In the genomic region with DNA sequence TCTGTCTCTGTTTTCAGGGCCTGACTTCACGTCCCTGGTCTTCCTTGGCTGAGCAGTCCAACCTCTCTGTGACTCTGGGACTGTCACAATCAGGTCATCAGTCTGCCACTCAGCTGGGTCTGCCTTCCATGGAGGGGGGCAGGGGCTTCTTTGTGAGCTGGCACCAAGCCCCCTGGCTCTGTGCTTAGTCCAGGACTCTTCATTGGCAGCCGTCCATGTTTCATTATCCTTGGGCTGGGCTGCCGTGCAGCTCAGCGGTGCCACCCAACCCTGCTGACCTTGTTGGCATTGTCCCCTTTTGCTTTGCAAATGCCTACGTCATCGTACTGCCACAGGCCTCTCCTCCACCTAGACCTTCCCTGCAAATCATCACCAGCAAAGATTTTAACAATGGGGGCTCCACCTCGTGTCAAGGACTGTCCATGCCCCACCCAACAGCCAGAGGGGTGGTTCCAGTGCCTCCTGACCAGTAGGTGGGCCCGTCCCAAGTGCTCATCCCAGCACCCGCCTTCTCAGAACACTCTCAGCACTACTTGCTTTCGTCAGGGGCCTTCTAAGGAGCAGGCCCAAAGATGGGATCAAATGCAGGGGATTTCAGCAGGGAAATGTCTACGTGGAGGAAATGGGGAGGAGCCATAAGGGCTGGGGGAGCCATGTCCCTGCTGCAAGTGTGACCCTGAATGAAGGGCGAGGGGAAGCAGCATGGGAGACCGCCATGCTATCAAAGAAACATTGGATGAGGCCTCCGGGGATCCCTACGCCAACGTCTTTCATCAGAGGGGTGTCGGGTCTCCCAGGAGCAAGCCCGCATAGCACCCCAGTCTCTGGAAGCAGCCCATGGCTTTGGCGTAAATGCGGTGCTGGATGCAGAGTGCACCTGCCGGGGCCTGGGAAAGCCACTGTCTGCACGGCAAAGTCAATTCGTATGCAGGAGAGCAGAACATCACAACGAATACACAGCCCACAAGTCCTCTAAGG, we compare ENCODE assay signal across 1 cellular context.
TF ChIP-seq lines count a peak whose summit lies in the region.

No MANE protein-coding gene starts in this region.

TF ChIP-seq in H1, 55 proteins besides CTCF, POLR2A, EP300 and RAD21:
- TF ChIP-seq JUN (IDR thresholded peaks at IDR 0.05; ENCODE audit: low read depth, low read length) (no peak), TEAD4 (IDR thresholded peaks at IDR 0.05; ENCODE audit: low read depth, low read length) (no peak), TCF12 (IDR thresholded peaks at IDR 0.05; ENCODE audit: low read depth, low read length) (no peak), SUZ12 (IDR thresholded peaks at IDR 0.05; ENCODE audit: low read length) (no peak), SP4 (IDR thresholded peaks at IDR 0.05; ENCODE audit: low read length) (no peak), CTBP2 (IDR thresholded peaks at IDR 0.05; ENCODE audit: borderline replicate concordance, insufficient read depth, insufficient read length, low read length) (no peak), SRF (IDR thresholded peaks at IDR 0.05; ENCODE audit: low read depth, low read length) (no peak), RXRA (IDR thresholded peaks at IDR 0.05; ENCODE audit: insufficient read depth, low read depth, low read length) (no peak), SP1 (IDR thresholded peaks at IDR 0.05; ENCODE audit: low read depth, low read length) (no peak), EGR1 (IDR thresholded peaks at IDR 0.05; ENCODE audit: borderline replicate concordance, low read depth, low read length) (no peak), NRF1 (IDR thresholded peaks at IDR 0.05; ENCODE audit: low read depth, low read length) (no peak), YY1 (IDR thresholded peaks at IDR 0.05; ENCODE audit: low read depth, low read length) (no peak), RNF2 (IDR thresholded peaks at IDR 0.05; ENCODE audit: borderline replicate concordance, low read depth, low read length, missing control alignments, poor library complexity, severe bottlenecking) (no peak), GTF2F1 (IDR thresholded peaks at IDR 0.05; ENCODE audit: borderline replicate concordance, low read depth, low read length) (no peak), MAFK (IDR thresholded peaks at IDR 0.05; ENCODE audit: low read depth, low read length) (no peak)
- TF ChIP-seq, protein P1, sequence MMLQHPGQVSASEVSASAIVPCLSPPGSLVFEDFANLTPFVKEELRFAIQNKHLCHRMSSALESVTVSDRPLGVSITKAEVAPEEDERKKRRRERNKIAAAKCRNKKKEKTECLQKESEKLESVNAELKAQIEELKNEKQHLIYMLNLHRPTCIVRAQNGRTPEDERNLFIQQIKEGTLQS (IDR thresholded peaks at IDR 0.05; ENCODE audit: insufficient read depth, low read depth, low read length) = no peak
